ENCODE assay signal across 1 cellular context in the genomic region with DNA sequence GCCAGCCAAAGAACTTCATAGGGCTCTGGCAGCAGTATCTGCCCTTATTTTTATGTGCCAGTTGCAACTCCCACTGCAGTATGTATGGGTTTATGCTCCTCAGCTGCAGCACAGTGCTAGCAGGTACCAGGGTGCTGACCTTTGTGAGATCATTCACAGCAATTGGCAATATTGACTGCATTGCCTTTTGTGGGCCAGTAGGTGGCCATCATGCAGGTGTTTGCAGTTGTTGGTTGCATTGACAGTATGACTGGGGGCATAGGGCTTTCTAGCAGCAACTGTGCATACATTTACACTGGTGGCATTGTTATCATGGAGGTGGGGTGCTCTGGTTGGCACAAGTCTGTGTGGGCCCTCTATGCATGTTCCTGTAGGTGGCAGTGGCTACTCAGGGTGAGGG.
TF ChIP-seq lines count a peak whose summit lies in the region.

No MANE protein-coding gene starts in this region.

TF ChIP-seq in SK-N-SH treated with all-trans-retinoic acid at 6 μM for 48 hours, 23 proteins besides CTCF, POLR2A, EP300 and RAD21 (continued from another document):
- TF ChIP-seq, protein P1, sequence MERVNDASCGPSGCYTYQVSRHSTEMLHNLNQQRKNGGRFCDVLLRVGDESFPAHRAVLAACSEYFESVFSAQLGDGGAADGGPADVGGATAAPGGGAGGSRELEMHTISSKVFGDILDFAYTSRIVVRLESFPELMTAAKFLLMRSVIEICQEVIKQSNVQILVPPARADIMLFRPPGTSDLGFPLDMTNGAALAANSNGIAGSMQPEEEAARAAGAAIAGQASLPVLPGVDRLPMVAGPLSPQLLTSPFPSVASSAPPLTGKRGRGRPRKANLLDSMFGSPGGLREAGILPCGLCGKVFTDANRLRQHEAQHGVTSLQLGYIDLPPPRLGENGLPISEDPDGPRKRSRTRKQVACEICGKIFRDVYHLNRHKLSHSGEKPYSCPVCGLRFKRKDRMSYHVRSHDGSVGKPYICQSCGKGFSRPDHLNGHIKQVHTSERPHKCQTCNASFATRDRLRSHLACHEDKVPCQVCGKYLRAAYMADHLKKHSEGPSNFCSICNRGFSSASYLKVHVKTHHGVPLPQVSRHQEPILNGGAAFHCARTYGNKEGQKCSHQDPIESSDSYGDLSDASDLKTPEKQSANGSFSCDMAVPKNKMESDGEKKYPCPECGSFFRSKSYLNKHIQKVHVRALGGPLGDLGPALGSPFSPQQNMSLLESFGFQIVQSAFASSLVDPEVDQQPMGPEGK (CRISPR knock-in tag; IDR thresholded peaks at IDR 0.05; ENCODE audit: borderline replicate concordance), result no peak
- TF ChIP-seq OSR1 (CRISPR knock-in tag; IDR thresholded peaks at IDR 0.05) (no peak), CSDC2 (CRISPR knock-in tag; IDR thresholded peaks at IDR 0.05) (no peak), ISL1 (CRISPR knock-in tag; IDR thresholded peaks at IDR 0.05) (no peak), ZNF8 (CRISPR knock-in tag; IDR thresholded peaks at IDR 0.05) (no peak), SNAI2 (CRISPR knock-in tag; IDR thresholded peaks at IDR 0.05) (no peak), ZC3H10 (CRISPR knock-in tag; IDR thresholded peaks at IDR 0.05) (no peak), ZFP30 (CRISPR knock-in tag; IDR thresholded peaks at IDR 0.05) (no peak), BACH2 (CRISPR knock-in tag; IDR thresholded peaks at IDR 0.05; ENCODE audit: borderline replicate concordance) (no peak), ZFP3 (CRISPR knock-in tag; IDR thresholded peaks at IDR 0.05) (no peak)
- TF ChIP-seq, protein P2, sequence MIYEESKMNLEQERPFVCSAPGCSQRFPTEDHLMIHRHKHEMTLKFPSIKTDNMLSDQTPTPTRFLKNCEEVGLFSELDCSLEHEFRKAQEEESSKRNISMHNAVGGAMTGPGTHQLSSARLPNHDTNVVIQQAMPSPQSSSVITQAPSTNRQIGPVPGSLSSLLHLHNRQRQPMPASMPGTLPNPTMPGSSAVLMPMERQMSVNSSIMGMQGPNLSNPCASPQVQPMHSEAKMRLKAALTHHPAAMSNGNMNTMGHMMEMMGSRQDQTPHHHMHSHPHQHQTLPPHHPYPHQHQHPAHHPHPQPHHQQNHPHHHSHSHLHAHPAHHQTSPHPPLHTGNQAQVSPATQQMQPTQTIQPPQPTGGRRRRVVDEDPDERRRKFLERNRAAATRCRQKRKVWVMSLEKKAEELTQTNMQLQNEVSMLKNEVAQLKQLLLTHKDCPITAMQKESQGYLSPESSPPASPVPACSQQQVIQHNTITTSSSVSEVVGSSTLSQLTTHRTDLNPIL (CRISPR knock-in tag; IDR thresholded peaks at IDR 0.05; ENCODE audit: low read depth), result no peak
